ENCODE assay signal across 9 cellular contexts in genomic region chr2:3470166-3470651, GRCh38. TPM values are rescaled to one million over a fixed set of nuclear protein-coding genes. Genes with fewer than 3 reads are reported as not detected.
DNase-seq lines count a peak whose midpoint lies in the region; ATAC-seq and TF ChIP-seq lines count a peak whose summit lies in the region.
"Had no signal": no experiment of that assay in that cellular context is flagged by ENCODE, and none has a peak within 500 bp of the region (broad histone marks: within the 10 kb centered on the region; RNA-seq: fewer than 3 reads in every experiment).

No MANE protein-coding gene starts in this region.

- TF ChIP-seq POLR2A in breast epithelium (IDR thresholded peaks at IDR 0.05) (no peak), gastrocnemius medialis (IDR thresholded peaks at IDR 0.05) (peak; percentile 17 to 46)

- H3K27ac ChIP-seq in breast epithelium (peak overlapping the region; percentile 88 to 92), gastrocnemius medialis (peak overlapping the region; percentile 87 to 99 (median 92)), MM.1S (ENCODE audit: low read length) (no peak overlapping the region)
- H3K27ac ChIP-seq in CD4-positive, alpha-beta T cell (ENCODE audit: low read depth, low read length) = no peak overlapping the region

- no peaks in the 10 kb centered on the region for H3K27me3 ChIP-seq in breast epithelium
- H3K27me3 ChIP-seq in gastrocnemius medialis = no peaks in the 10 kb centered on the region
- no peaks in the 10 kb centered on the region for H3K27me3 ChIP-seq in MM.1S (replicated peaks; ENCODE audit: insufficient read depth, low read length)
- H3K27me3 ChIP-seq in H7 (ENCODE audit: control insufficient read depth, insufficient read depth, low read length) = no peaks in the 10 kb centered on the region
- no peaks in the 10 kb centered on the region for H3K27me3 ChIP-seq in CD4-positive, alpha-beta T cell (ENCODE audit: control insufficient read depth, insufficient read depth, low read length)

- H3K4me1 Mint-ChIP-seq in CD4-positive, alpha-beta T cell (ENCODE audit: low read depth) = no peaks in the 10 kb centered on the region
- H3K4me1 Mint-ChIP-seq: memory B cell had no signal

- no peak overlapping the region for H3K4me3 Mint-ChIP-seq in CD4-positive, alpha-beta T cell
- H3K4me3 Mint-ChIP-seq: memory B cell had no signal

- H3F3A ChIP-seq in MM.1S (ENCODE audit: insufficient read depth, low read length) = no peaks in the 10 kb centered on the region

- POLR2A ChIA-PET in CD4-positive, alpha-beta T cell (lab: Charles Lee) = no interaction called here

- peak; percentile 73 to 76 for ATAC-seq in gastrocnemius medialis
- ATAC-seq in HG03457 (IDR thresholded peaks at IDR 0.05; ENCODE audit: unreplicated experiment) = no peak
- ATAC-seq in CD4-positive, alpha-beta T cell (ENCODE audit: poor library complexity) = no peak

- no peak overlapping the region for H3K27ac Mint-ChIP-seq in CD4-positive, alpha-beta T cell
- H3K27ac Mint-ChIP-seq: memory B cell had no signal

- TF ChIP-seq CTCF in breast epithelium (IDR thresholded peaks at IDR 0.05) (no peak), gastrocnemius medialis (IDR thresholded peaks at IDR 0.05 in 4 of 5, conservative IDR thresholded peaks at IDR 0.05 in 1 of 5) (no peak), MM.1S (IDR thresholded peaks at IDR 0.05; ENCODE audit: low read length) (no peak)
- TF ChIP-seq CTCF in CD4-positive, alpha-beta T cell (IDR thresholded peaks at IDR 0.05) = no peak

- no peaks in the 10 kb centered on the region for H3K27me3 Mint-ChIP-seq in CD4-positive, alpha-beta T cell
- H3K27me3 Mint-ChIP-seq: memory B cell had no signal

- H3K9me3 ChIP-seq in breast epithelium = no peaks in the 10 kb centered on the region
- no peaks in the 10 kb centered on the region for H3K9me3 ChIP-seq in gastrocnemius medialis
- H3K9me3 ChIP-seq in MM.1S (replicated peaks; ENCODE audit: insufficient read depth, low read length) = no peaks in the 10 kb centered on the region
- no peaks in the 10 kb centered on the region for H3K9me3 ChIP-seq in CD4-positive, alpha-beta T cell (ENCODE audit: control insufficient read depth, low read length)

- no peaks in the 10 kb centered on the region for H3K9me2 ChIP-seq in MM.1S (replicated peaks; ENCODE audit: insufficient read depth, low read length)

- H3K9ac ChIP-seq in MM.1S (ENCODE audit: low read length) = no peak overlapping the region

- no peaks in the 10 kb centered on the region for H3K9me3 Mint-ChIP-seq in CD4-positive, alpha-beta T cell
- H3K9me3 Mint-ChIP-seq: memory B cell had no signal

- H3K79me2 ChIP-seq in MM.1S (ENCODE audit: low read length) = no peaks in the 10 kb centered on the region

- H3K36me3 ChIP-seq in breast epithelium (no peaks in the 10 kb centered on the region), gastrocnemius medialis (peaks cover 0 to 20% of the 10 kb centered on the region in 2 donors), MM.1S (replicated peaks; ENCODE audit: insufficient read depth, low read length) (no peaks in the 10 kb centered on the region), H7 (replicated peaks; ENCODE audit: control insufficient read depth, insufficient read depth, low read length) (peaks cover 6% of the 10 kb centered on the region)

- H3K4me3 ChIP-seq in breast epithelium = peak overlapping the region in 2 of 3 donors; percentile 21 to 54
- H3K4me3 ChIP-seq in gastrocnemius medialis = peak overlapping the region in 3 of 4 donors; percentile 10 to 37 (median 26)
- H3K4me3 ChIP-seq in MM.1S (ENCODE audit: low read length) = no peak overlapping the region
- H3K4me3 ChIP-seq in H7 (ENCODE audit: insufficient read depth, low read depth, low read length) = no peak overlapping the region

- no peak overlapping the region for H2AFZ ChIP-seq in MM.1S (ENCODE audit: low read length)

- no peak overlapping the region for H3K4me2 ChIP-seq in MM.1S (ENCODE audit: low read depth, low read length)

- in situ Hi-C loops in gastrocnemius medialis (cut with MboI; ENCODE audit: low sequenced_read_pairs in 4 of 4) = no loop called here

- H3K36me3 Mint-ChIP-seq in CD4-positive, alpha-beta T cell (ENCODE audit: low read depth) = peaks cover 98% of the 10 kb centered on the region

- peaks cover 0 to 21% of the 10 kb centered on the region in 2 donors for H3K4me1 ChIP-seq in breast epithelium
- peaks cover 36 to 63% of the 10 kb centered on the region in 2 donors for H3K4me1 ChIP-seq in gastrocnemius medialis
- H3K4me1 ChIP-seq in MM.1S (ENCODE audit: low read length) = no peaks in the 10 kb centered on the region

- DNase-seq in GM04503 (ENCODE audit: low read depth) (peak; percentile 56), breast epithelium (ENCODE audit: low spot score in 2 of 2) (peak; percentile 67 to 83), hepatic stellate cell (ENCODE audit: low spot score) (peak; percentile 93), gastrocnemius medialis (peak; percentile 93 to 94), MM.1S (no peak), H7 (no peak)
- no peak for DNase-seq in CD4-positive, alpha-beta T cell

- CTCF ChIA-PET in CD4-positive, alpha-beta T cell (lab: Charles Lee) = no interaction called here

- intact Hi-C loops in breast epithelium (cut with DNase I; ENCODE audit: low total_unique reads) (no loop called here), gastrocnemius medialis (cut with DNase I; ENCODE audit: low total_unique reads) (loop anchor here (2.0 to 10.0 kb wide), 3 partner anchors 89 to 625 kb away; partner anchors contain the start of genes EIPR1, RNASEH1 and TRAPPC12)
- intact Hi-C loops in CD4-positive, alpha-beta T cell (cut with DNase I, micrococcal nuclease) = no loop called here

- H4K20me1 ChIP-seq in MM.1S (ENCODE audit: insufficient read depth, low read length) = no peaks in the 10 kb centered on the region

RNA-seq across cellular contexts. Expression of gene ADI1, which starts 49.1 kb away (rescaled TPM):
- 10 to 100 TPM; 47.2 to 81.3 (median 78.2) TPM for total RNA-seq in breast epithelium
- total RNA-seq in gastrocnemius medialis = 10 to 100 TPM; 40.2 to 98.6 (median 92.3) TPM
- 19.8 and 21.0 TPM in 2 replicates for total RNA-seq in H7 (2014; rRNA removed; shearing (Covaris generic))
- 10 to 100 TPM; 28.4 to 30.2 TPM for total RNA-seq in CD4-positive, alpha-beta T cell

Comparison
In these comparisons a context has a peak if more than half of its experiments do, and no peak if none do; other contexts are left out.
1. DNase-seq: peak in GM04503 (single experiment), breast epithelium (2 of 2), hepatic stellate cell (single experiment) and gastrocnemius medialis (2 of 2); none in MM.1S (single experiment), H7 (single experiment) and CD4-positive, alpha-beta T cell (0 of 10).
2. H3K27ac ChIP-seq: peak in breast epithelium (2 of 2) and gastrocnemius medialis (4 of 4); none in MM.1S (single experiment) and CD4-positive, alpha-beta T cell (single experiment).
3. H3K4me3 ChIP-seq: peak in breast epithelium (2 of 3) and gastrocnemius medialis (3 of 4); none in MM.1S (single experiment) and H7 (single experiment).
4. ATAC-seq: peak in gastrocnemius medialis (2 of 2); none in HG03457 (single experiment) and CD4-positive, alpha-beta T cell (single experiment).